ENCODE assay signal across 8 cellular contexts in the genomic region with DNA sequence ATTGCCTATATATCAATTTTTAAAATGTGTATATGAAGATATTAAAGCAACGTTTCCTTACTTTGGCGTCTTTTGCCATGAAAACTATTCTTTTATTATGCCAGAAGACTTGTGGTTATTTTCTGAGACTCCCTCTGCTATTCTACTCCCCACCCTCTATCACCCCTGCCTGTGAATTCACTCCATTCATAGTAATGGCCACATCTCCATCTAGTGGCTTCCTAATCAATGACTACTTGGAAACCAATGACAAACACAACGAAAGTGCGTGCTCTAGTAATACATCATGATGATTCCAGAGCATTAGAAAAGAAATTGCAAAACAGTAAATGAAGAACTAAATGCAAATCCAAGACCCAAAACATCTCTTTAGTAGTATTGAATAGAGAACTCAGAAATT.
A peak's percentile ranks its signal among the peaks of the same experiment; 100 is the strongest.
DNase-seq lines count a peak whose midpoint lies in the region; ATAC-seq and TF ChIP-seq lines count a peak whose summit lies in the region.

No MANE protein-coding gene starts in this region.

- 35 to 47% (median 36%) methylated on average over 4 of the region's 4 CpGs for WGBS in spleen, 5 donors

- POLR2A ChIA-PET in HEK293T (lab: Yijun Ruan, JAX), result no interaction called here

- CTCF ChIA-PET in HEK293T (lab: Yijun Ruan, JAX), result no interaction called here

- ATAC-seq in left lung (peak; percentile 69), HG02763 (IDR thresholded peaks at IDR 0.05; ENCODE audit: unreplicated experiment) (no peak)

- H3K27ac ChIP-seq in left lung (no peak overlapping the region), spleen (no peak overlapping the region)

- intact Hi-C loops in left lung (cut with DNase I), result no loop called here
- intact Hi-C loops in spleen (cut with DNase I; ENCODE audit: low total_unique reads), result no loop called here

- no peaks in the 10 kb centered on the region for H3K9me3 ChIP-seq in left lung
- H3K9me3 ChIP-seq in spleen, result no peaks in the 10 kb centered on the region

- DNase-seq in GF-D8 (lab: John Stamatoyannopoulos, UW) (peak; percentile 49), HEK293T (ENCODE audit: extremely low spot score) (peak; percentile 28), NCI-H2081 treated with DMSO at 0.1 percent for 48 hours (lab: John Stamatoyannopoulos, UW) (peak; percentile 8), brain pericyte (ENCODE audit: low read depth, low spot score) (peak; percentile 16), left lung (no peak), spleen (no peak)
- no peak for DNase-seq in stimulated activated naive CD4-positive, alpha-beta T cell (lab: John Stamatoyannopoulos, UW)

- H3K4me3 ChIP-seq in left lung (no peak overlapping the region), spleen (no peak overlapping the region)

- TF ChIP-seq POLR2A in spleen (IDR thresholded peaks at IDR 0.05), result no peak

- H3K27me3 ChIP-seq in left lung (no peaks in the 10 kb centered on the region), spleen (replicated peaks in 1 of 7) (no peaks in the 10 kb centered on the region)

- TF ChIP-seq CTCF in left lung (IDR thresholded peaks at IDR 0.05) (no peak), spleen (IDR thresholded peaks at IDR 0.05 in 8 of 11, conservative IDR thresholded peaks at IDR 0.05 in 3 of 11) (peak in 5 of 11 experiments; percentile 10 to 33 (median 31))

- H3K4me1 ChIP-seq in left lung, result no peaks in the 10 kb centered on the region
- H3K4me1 ChIP-seq in spleen, result no peaks in the 10 kb centered on the region

- H3K36me3 ChIP-seq in left lung (no peaks in the 10 kb centered on the region), spleen (no peaks in the 10 kb centered on the region)

TF ChIP-seq in HEK293T, 16 proteins besides CTCF, POLR2A, EP300 and RAD21:
- no peak for TF ChIP-seq SUZ12 (IDR thresholded peaks at IDR 0.05)
- TF ChIP-seq FOXA1 (IDR thresholded peaks at IDR 0.05), result no peak
- no peak for TF ChIP-seq FOXM1 (IDR thresholded peaks at IDR 0.05; ENCODE audit: borderline replicate concordance)
- no peak for TF ChIP-seq CTBP1 (IDR thresholded peaks at IDR 0.05; ENCODE audit: borderline replicate concordance)
- TF ChIP-seq, protein P1, sequence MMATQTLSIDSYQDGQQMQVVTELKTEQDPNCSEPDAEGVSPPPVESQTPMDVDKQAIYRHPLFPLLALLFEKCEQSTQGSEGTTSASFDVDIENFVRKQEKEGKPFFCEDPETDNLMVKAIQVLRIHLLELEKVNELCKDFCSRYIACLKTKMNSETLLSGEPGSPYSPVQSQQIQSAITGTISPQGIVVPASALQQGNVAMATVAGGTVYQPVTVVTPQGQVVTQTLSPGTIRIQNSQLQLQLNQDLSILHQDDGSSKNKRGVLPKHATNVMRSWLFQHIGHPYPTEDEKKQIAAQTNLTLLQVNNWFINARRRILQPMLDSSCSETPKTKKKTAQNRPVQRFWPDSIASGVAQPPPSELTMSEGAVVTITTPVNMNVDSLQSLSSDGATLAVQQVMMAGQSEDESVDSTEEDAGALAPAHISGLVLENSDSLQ (IDR thresholded peaks at IDR 0.05), result no peak
- no peak for TF ChIP-seq BHLHE40 (IDR thresholded peaks at IDR 0.05; ENCODE audit: borderline replicate concordance)
- no peak for TF ChIP-seq L3MBTL2 (conservative IDR thresholded peaks at IDR 0.05)
- no peak for TF ChIP-seq ELF4 (IDR thresholded peaks at IDR 0.05)
- no peak for TF ChIP-seq FOXK2 (IDR thresholded peaks at IDR 0.05)
- no peak for TF ChIP-seq HDGF (IDR thresholded peaks at IDR 0.05; ENCODE audit: borderline replicate concordance)
- no peak for TF ChIP-seq NFRKB (IDR thresholded peaks at IDR 0.05)
- no peak for TF ChIP-seq SP1 (IDR thresholded peaks at IDR 0.05)

Comparison
In these comparisons a context has a peak if more than half of its experiments do, and no peak if none do; other contexts are left out.
1. DNase-seq: peak in GF-D8 (single experiment), HEK293T (single experiment), NCI-H2081 treated with DMSO at 0.1 percent for 48 hours (single experiment) and brain pericyte (single experiment); none in left lung (0 of 2), spleen (single experiment) and stimulated activated naive CD4-positive, alpha-beta T cell (0 of 6).